Comparison of ENCODE assay signal across 33 cellular contexts in the genomic region with DNA sequence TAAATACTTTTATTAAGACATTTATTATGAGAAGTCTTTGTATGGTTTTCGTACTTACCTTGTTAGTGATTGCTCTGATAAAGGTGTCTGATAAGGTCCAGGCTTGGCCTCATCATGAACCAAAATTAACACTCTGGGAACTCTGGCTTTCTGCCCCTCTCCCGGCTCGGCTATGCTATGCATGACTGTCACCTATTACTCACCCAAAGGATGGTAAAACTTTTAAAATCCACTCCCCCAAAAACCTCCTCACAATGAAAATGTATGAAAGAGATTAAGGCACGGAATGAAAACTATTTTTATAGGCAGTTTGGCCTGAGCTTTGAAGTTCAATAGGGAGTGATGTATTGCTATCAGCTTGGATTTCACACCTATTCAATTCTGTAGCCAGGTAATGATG.
"Had no signal": no experiment of that assay in that cellular context is flagged by ENCODE, and none has a peak within 500 bp of the region (broad histone marks: within the 10 kb centered on the region; RNA-seq: fewer than 3 reads in every experiment).

No MANE protein-coding gene starts in this region.

- H3K4me3 ChIP-seq: adrenal gland, body of pancreas, esophagus muscularis mucosa, gastrocnemius medialis had no signal

- ATAC-seq: activated CD4-positive, CD25-positive, alpha-beta regulatory T cell treated with anti-CD3 and anti-CD28 coated beads, Interleukin-2, amount 50 U/mL, for 24 hours; activated CD8-positive, alpha-beta T cell treated with anti-CD3 and anti-CD28 coated beads for 36 hours; activated naive CD8-positive, alpha-beta T cell treated with anti-CD3 and anti-CD28 coated beads, Interleukin-2, amount 50 U/mL, for 24 hours; activated T-cell treated with anti-CD3 and anti-CD28 coated beads, Interleukin-2, amount 50 U/mL, for 4 hours; activated T-helper 17 cell treated with anti-CD3 and anti-CD28 coated beads, Interleukin-2, amount 50 U/mL, for 72 hours; body of pancreas; effector memory CD8-positive, alpha-beta T cell; foreskin keratinocyte; gastrocnemius medialis; T-helper 17 cell had no signal

- H3K4me1 ChIP-seq: adrenal gland, body of pancreas, esophagus muscularis mucosa, foreskin keratinocyte, gastrocnemius medialis had no signal

- H3K27ac ChIP-seq: adrenal gland, body of pancreas, esophagus muscularis mucosa, foreskin keratinocyte, gastrocnemius medialis, WERI-Rb-1 had no signal

- H3K4me1 Mint-ChIP-seq: activated B cell treated with CpG ODN at 0.5 μM for 24 hours; activated naive CD4-positive, alpha-beta T cell treated with anti-CD3 and anti-CD28 coated beads, Interleukin-2, amount 50 U/mL, for 24 hours; activated naive CD8-positive, alpha-beta T cell treated with anti-CD3 and anti-CD28 coated beads for 36 hours; activated naive CD8-positive, alpha-beta T cell treated with anti-CD3 and anti-CD28 coated beads, Interleukin-2, amount 50 U/mL, for 24 hours; activated T-helper 17 cell treated with anti-CD3 and anti-CD28 coated beads, Interleukin-2, amount 50 U/mL, for 72 hours; T-helper 17 cell had no signal

- H3K9me3 ChIP-seq: adrenal gland, body of pancreas, gastrocnemius medialis had no signal

- H3K27ac Mint-ChIP-seq: activated B cell treated with CpG ODN at 0.5 μM for 24 hours; activated CD8-positive, alpha-beta T cell treated with anti-CD3 and anti-CD28 coated beads for 36 hours; activated naive CD4-positive, alpha-beta T cell treated with anti-CD3 and anti-CD28 coated beads, Interleukin-2, amount 50 U/mL, for 24 hours; activated naive CD8-positive, alpha-beta T cell treated with anti-CD3 and anti-CD28 coated beads for 36 hours; activated naive CD8-positive, alpha-beta T cell treated with anti-CD3 and anti-CD28 coated beads, Interleukin-2, amount 50 U/mL, for 24 hours; activated T-helper 17 cell treated with anti-CD3 and anti-CD28 coated beads, Interleukin-2, amount 50 U/mL, for 72 hours; effector memory CD8-positive, alpha-beta T cell; T-helper 17 cell; T-helper 2 cell treated with Interferon-gamma antibody and Interleukin-4, amounts not matched to agents 5 μg/mL and 100 μg/mL, for 36 hours had no signal

- DNase-seq: activated B cell treated with CpG ODN at 0.5 μM for 24 hours; activated CD4-positive, alpha-beta T cell treated with anti-CD3 and anti-CD28 coated beads for 48 hours; activated CD4-positive, alpha-beta T cell treated with anti-CD3 and anti-CD28 coated beads, Interleukin-2, amount 50 U/mL, for 1 hour; activated CD4-positive, alpha-beta T cell treated with anti-CD3 and anti-CD28 coated beads, Interleukin-2, amount 50 U/mL, for 48 hours; activated CD8-positive, alpha-beta memory T cell treated with anti-CD3 and anti-CD28 coated beads for 24 hours; activated CD8-positive, alpha-beta T cell treated with anti-CD3 and anti-CD28 coated beads for 36 hours; activated effector memory CD4-positive, alpha-beta T cell treated with Interleukin-2 at 50 U/mL for 16 hours; activated gamma-delta T cell treated with Interleukin-2 at 50 U/mL for 16 hours; activated naive CD4-positive, alpha-beta T cell treated with Interleukin-2 at 50 U/mL for 16 hours; activated naive CD8-positive, alpha-beta T cell treated with anti-CD3 and anti-CD28 coated beads for 36 hours; activated naive CD8-positive, alpha-beta T cell treated with anti-CD3 and anti-CD28 coated beads, Interleukin-2, amount 50 U/mL, for 24 hours; activated T-cell treated with anti-CD3 and anti-CD28 coated beads, Interleukin-2, amount 50 U/mL, for 4 hours; adrenal gland; amygdala; aorta; body of pancreas; caudate nucleus; cortex of kidney; dermis blood vessel endothelial cell; effector CD4-positive, alpha-beta T cell; effector memory CD8-positive, alpha-beta T cell; erythroblast; foreskin keratinocyte; gastrocnemius medialis; T-helper 1 cell; T-helper 17 cell; T1000; WERI-Rb-1 had no signal

- H3K4me3 Mint-ChIP-seq: activated B cell treated with CpG ODN at 0.5 μM for 24 hours; activated CD8-positive, alpha-beta T cell treated with anti-CD3 and anti-CD28 coated beads for 36 hours; activated naive CD4-positive, alpha-beta T cell treated with anti-CD3 and anti-CD28 coated beads, Interleukin-2, amount 50 U/mL, for 24 hours; activated naive CD8-positive, alpha-beta T cell treated with anti-CD3 and anti-CD28 coated beads for 36 hours; activated naive CD8-positive, alpha-beta T cell treated with anti-CD3 and anti-CD28 coated beads, Interleukin-2, amount 50 U/mL, for 24 hours; activated T-cell treated with anti-CD3 and anti-CD28 coated beads, Interleukin-2, amount 50 U/mL, for 4 hours; activated T-helper 17 cell treated with anti-CD3 and anti-CD28 coated beads, Interleukin-2, amount 50 U/mL, for 72 hours; effector memory CD8-positive, alpha-beta T cell; T-helper 17 cell; T-helper 2 cell treated with Interferon-gamma antibody and Interleukin-4, amounts not matched to agents 5 μg/mL and 100 μg/mL, for 36 hours had no signal

- H3K9me3 Mint-ChIP-seq: activated B cell treated with CpG ODN at 0.5 μM for 24 hours; activated CD8-positive, alpha-beta T cell treated with anti-CD3 and anti-CD28 coated beads for 36 hours; activated naive CD4-positive, alpha-beta T cell treated with anti-CD3 and anti-CD28 coated beads, Interleukin-2, amount 50 U/mL, for 24 hours; activated T-cell treated with anti-CD3 and anti-CD28 coated beads, Interleukin-2, amount 50 U/mL, for 4 hours; T-helper 2 cell treated with Interferon-gamma antibody and Interleukin-4, amounts not matched to agents 5 μg/mL and 100 μg/mL, for 36 hours had no signal

- H3K36me3 ChIP-seq: adrenal gland, esophagus muscularis mucosa, gastrocnemius medialis, WERI-Rb-1 had no signal

- H3K36me3 Mint-ChIP-seq: activated naive CD4-positive, alpha-beta T cell treated with anti-CD3 and anti-CD28 coated beads, Interleukin-2, amount 50 U/mL, for 24 hours; activated naive CD8-positive, alpha-beta T cell treated with anti-CD3 and anti-CD28 coated beads for 36 hours had no signal

- H3K27me3 Mint-ChIP-seq: activated B cell treated with CpG ODN at 0.5 μM for 24 hours; activated CD8-positive, alpha-beta T cell treated with anti-CD3 and anti-CD28 coated beads for 36 hours; activated naive CD4-positive, alpha-beta T cell treated with anti-CD3 and anti-CD28 coated beads, Interleukin-2, amount 50 U/mL, for 24 hours; activated naive CD8-positive, alpha-beta T cell treated with anti-CD3 and anti-CD28 coated beads, Interleukin-2, amount 50 U/mL, for 24 hours; activated T-helper 17 cell treated with anti-CD3 and anti-CD28 coated beads, Interleukin-2, amount 50 U/mL, for 72 hours; effector memory CD8-positive, alpha-beta T cell; T-helper 17 cell had no signal

- H3K27me3 ChIP-seq: adrenal gland, body of pancreas, gastrocnemius medialis had no signal
